ENCODE assay signal across 17 cellular contexts in the genomic region with DNA sequence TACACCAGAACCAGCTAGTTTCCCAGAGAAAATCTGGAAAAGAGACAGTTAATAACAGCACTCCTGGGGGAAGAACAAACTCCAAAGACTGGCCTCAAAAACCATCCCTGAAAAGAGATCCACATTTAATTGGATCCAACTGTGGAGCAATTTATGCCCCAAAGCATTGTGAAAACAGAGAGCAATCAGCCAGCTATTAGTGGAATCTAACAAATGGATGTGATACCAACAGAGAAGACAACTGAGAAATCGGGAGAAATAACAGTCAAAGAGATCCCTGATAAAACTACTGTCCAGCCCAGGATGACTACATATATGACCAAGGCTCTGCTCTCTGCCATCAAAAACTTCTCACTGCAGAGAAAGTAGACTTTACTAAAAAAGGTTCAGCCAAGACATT.
"Had no signal": no experiment of that assay in that cellular context is flagged by ENCODE, and none has a peak within 500 bp of the region (broad histone marks: within the 10 kb centered on the region; RNA-seq: fewer than 3 reads in every experiment).

No MANE protein-coding gene starts in this region.

- H3K27ac Mint-ChIP-seq: activated CD4-positive, alpha-beta T cell treated with anti-CD3 and anti-CD28 coated beads, Interleukin-2, amount 10 ng/mL, durations not matched to agents 24 days and 14 days; activated CD8-positive, alpha-beta T cell treated with anti-CD3 and anti-CD28 coated beads, Interleukin-2, amount 10 ng/mL, durations not matched to agents 7 days and 5 days; activated naive CD4-positive, alpha-beta T cell treated with anti-CD3 and anti-CD28 coated beads, Interleukin-2, amount 10 ng/mL, durations not matched to agents 7 days and 5 days; activated T-cell treated with anti-CD3 and anti-CD28 coated beads, Interleukin-2, amount 50 U/mL, for 24 hours; memory B cell; T-helper 1 cell treated with Interleukin-12 subunit alpha and Interleukin-12 subunit beta and Interleukin-4 antibody, amounts not matched to agents 30 μg/mL and 1 μg/mL, for 36 hours had no signal

- H3K27me3 Mint-ChIP-seq: activated naive CD4-positive, alpha-beta T cell treated with anti-CD3 and anti-CD28 coated beads, Interleukin-2, amount 10 ng/mL, durations not matched to agents 7 days and 5 days had no signal

- H3K27me3 ChIP-seq: ascending aorta, pancreas, testis, upper lobe of left lung had no signal

- H3K4me1 ChIP-seq: ascending aorta, pancreas, testis, upper lobe of left lung had no signal

- H3K27ac ChIP-seq: ascending aorta, pancreas, testis, upper lobe of left lung had no signal

- H3K36me3 ChIP-seq: ascending aorta, pancreas, upper lobe of left lung had no signal

- ATAC-seq: activated CD8-positive, alpha-beta T cell treated with anti-CD3 and anti-CD28 coated beads, Interleukin-2, amount 10 ng/mL, durations not matched to agents 7 days and 5 days; mucosa of descending colon; pancreas; sciatic nerve had no signal

- H3K9me3 Mint-ChIP-seq: activated CD4-positive, alpha-beta T cell treated with anti-CD3 and anti-CD28 coated beads, Interleukin-2, amount 10 ng/mL, durations not matched to agents 24 days and 14 days had no signal

- DNase-seq: activated CD4-positive, alpha-beta T cell treated with anti-CD3 and anti-CD28 coated beads, Interleukin-2, amount 10 ng/mL, durations not matched to agents 24 days and 14 days; activated CD8-positive, alpha-beta T cell treated with anti-CD3 and anti-CD28 coated beads, Interleukin-2, amount 10 ng/mL, durations not matched to agents 7 days and 5 days; activated naive CD4-positive, alpha-beta T cell treated with anti-CD3 and anti-CD28 coated beads, Interleukin-2, amount 10 ng/mL, durations not matched to agents 7 days and 5 days; activated T-cell treated with anti-CD3 and anti-CD28 coated beads, Interleukin-2, amount 50 U/mL, for 24 hours; cerebellar nuclear complex; effector CD4-positive, alpha-beta T cell; mucosa of descending colon; naive B cell; pancreas; stimulated activated CD4-positive, alpha-beta T cell treated with anti-CD3 and anti-CD28 coated beads, Interleukin-4, amount 100 ng/mL, for 1 hour; testis; upper lobe of left lung had no signal

- H3K4me2 ChIP-seq: smooth muscle cell had no signal

- H3K9me3 ChIP-seq: ascending aorta, mucosa of descending colon, pancreas, testis, upper lobe of left lung had no signal

- H3K36me3 Mint-ChIP-seq: activated naive CD4-positive, alpha-beta T cell treated with anti-CD3 and anti-CD28 coated beads, Interleukin-2, amount 10 ng/mL, durations not matched to agents 7 days and 5 days had no signal

- H3K4me3 ChIP-seq: ascending aorta, mucosa of descending colon, pancreas, smooth muscle cell, testis, upper lobe of left lung had no signal

- H3K4me3 Mint-ChIP-seq: activated CD4-positive, alpha-beta T cell treated with anti-CD3 and anti-CD28 coated beads, Interleukin-2, amount 10 ng/mL, durations not matched to agents 24 days and 14 days; activated CD8-positive, alpha-beta T cell treated with anti-CD3 and anti-CD28 coated beads, Interleukin-2, amount 10 ng/mL, durations not matched to agents 7 days and 5 days; activated naive CD4-positive, alpha-beta T cell treated with anti-CD3 and anti-CD28 coated beads, Interleukin-2, amount 10 ng/mL, durations not matched to agents 7 days and 5 days; activated T-cell treated with anti-CD3 and anti-CD28 coated beads, Interleukin-2, amount 50 U/mL, for 24 hours; memory B cell; T-helper 1 cell treated with Interleukin-12 subunit alpha and Interleukin-12 subunit beta and Interleukin-4 antibody, amounts not matched to agents 30 μg/mL and 1 μg/mL, for 36 hours had no signal
